ENCODE assay signal across 2 cellular contexts in the genomic region with DNA sequence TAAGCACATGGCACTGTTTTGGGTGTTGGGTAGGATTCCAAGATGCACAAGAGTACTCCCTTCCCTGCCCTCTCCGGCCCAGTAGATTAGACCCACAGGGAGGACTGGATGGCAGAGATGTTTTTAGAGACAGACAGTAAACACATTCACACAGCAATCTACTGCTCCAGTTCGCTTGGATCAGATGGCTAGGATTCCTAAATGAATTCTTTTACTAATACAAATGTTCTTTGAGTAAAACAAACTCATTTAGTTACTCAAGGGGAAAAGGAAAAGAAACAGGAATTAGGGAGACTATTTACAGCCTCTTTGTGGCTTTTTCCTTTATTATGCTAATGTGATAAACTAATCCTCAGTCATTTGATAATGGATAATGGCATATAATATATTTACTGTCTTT.
TF ChIP-seq lines count a peak whose summit lies in the region.

No MANE protein-coding gene starts in this region.

TF ChIP-seq in SK-N-SH treated with all-trans-retinoic acid at 6 μM for 48 hours, 23 proteins besides CTCF, POLR2A, EP300 and RAD21:
- TF ChIP-seq GLIS3 (CRISPR knock-in tag; IDR thresholded peaks at IDR 0.05) (no peak), ZC3H10 (CRISPR knock-in tag; IDR thresholded peaks at IDR 0.05) (no peak), ZNF565 (CRISPR knock-in tag; conservative IDR thresholded peaks at IDR 0.05; ENCODE audit: low read depth) (no peak), ZNF8 (CRISPR knock-in tag; IDR thresholded peaks at IDR 0.05) (no peak), PATZ1 (CRISPR knock-in tag; IDR thresholded peaks at IDR 0.05; ENCODE audit: borderline replicate concordance) (no peak)
TF ChIP-seq in SK-N-SH treated with all-trans-retinoic acid at 6 μM for 48 hours: peak in this region for 0.

TF ChIP-seq in SK-N-SH, 30 proteins besides CTCF, POLR2A, EP300 and RAD21:
- no peak for TF ChIP-seq NFIC (IDR thresholded peaks at IDR 0.05; ENCODE audit: borderline replicate concordance)
- TF ChIP-seq GABPA (IDR thresholded peaks at IDR 0.05; ENCODE audit: low read depth): no peak
- no peak for TF ChIP-seq MEF2A (IDR thresholded peaks at IDR 0.05; ENCODE audit: borderline replicate concordance, low read depth)
- no peak for TF ChIP-seq TCF12 (IDR thresholded peaks at IDR 0.05)
- TF ChIP-seq RXRA (IDR thresholded peaks at IDR 0.05; ENCODE audit: borderline replicate concordance, low read depth): no peak
- no peak for TF ChIP-seq SIN3A (IDR thresholded peaks at IDR 0.05; ENCODE audit: borderline replicate concordance, low read depth, low read length)
- no peak for TF ChIP-seq NRF1 (IDR thresholded peaks at IDR 0.05; ENCODE audit: low read depth, low read length)
- no peak for TF ChIP-seq YY1 (IDR thresholded peaks at IDR 0.05; ENCODE audit: low read depth)
- TF ChIP-seq, protein P1, sequence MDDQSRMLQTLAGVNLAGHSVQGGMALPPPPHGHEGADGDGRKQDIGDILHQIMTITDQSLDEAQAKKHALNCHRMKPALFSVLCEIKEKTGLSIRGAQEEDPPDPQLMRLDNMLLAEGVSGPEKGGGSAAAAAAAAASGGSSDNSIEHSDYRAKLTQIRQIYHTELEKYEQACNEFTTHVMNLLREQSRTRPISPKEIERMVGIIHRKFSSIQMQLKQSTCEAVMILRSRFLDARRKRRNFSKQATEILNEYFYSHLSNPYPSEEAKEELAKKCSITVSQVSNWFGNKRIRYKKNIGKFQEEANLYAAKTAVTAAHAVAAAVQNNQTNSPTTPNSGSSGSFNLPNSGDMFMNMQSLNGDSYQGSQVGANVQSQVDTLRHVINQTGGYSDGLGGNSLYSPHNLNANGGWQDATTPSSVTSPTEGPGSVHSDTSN (IDR thresholded peaks at IDR 0.05): no peak
- no peak for TF ChIP-seq EZH2phosphoT487 (IDR thresholded peaks at IDR 0.05; ENCODE audit: borderline replicate concordance, low read depth)
- no peak for TF ChIP-seq TAF1 (IDR thresholded peaks at IDR 0.05; ENCODE audit: borderline replicate concordance, low read depth, low read length)
- no peak for TF ChIP-seq ELF1 (IDR thresholded peaks at IDR 0.05)
- no peak for TF ChIP-seq FOSL2 (IDR thresholded peaks at IDR 0.05; ENCODE audit: borderline replicate concordance, low read depth)
- TF ChIP-seq, protein P2, sequence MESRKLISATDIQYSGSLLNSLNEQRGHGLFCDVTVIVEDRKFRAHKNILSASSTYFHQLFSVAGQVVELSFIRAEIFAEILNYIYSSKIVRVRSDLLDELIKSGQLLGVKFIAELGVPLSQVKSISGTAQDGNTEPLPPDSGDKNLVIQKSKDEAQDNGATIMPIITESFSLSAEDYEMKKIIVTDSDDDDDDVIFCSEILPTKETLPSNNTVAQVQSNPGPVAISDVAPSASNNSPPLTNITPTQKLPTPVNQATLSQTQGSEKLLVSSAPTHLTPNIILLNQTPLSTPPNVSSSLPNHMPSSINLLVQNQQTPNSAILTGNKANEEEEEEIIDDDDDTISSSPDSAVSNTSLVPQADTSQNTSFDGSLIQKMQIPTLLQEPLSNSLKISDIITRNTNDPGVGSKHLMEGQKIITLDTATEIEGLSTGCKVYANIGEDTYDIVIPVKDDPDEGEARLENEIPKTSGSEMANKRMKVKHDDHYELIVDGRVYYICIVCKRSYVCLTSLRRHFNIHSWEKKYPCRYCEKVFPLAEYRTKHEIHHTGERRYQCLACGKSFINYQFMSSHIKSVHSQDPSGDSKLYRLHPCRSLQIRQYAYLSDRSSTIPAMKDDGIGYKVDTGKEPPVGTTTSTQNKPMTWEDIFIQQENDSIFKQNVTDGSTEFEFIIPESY (IDR thresholded peaks at IDR 0.05; ENCODE audit: borderline replicate concordance, low read depth): no peak
- TF ChIP-seq POLR2AphosphoS5 (IDR thresholded peaks at IDR 0.05; ENCODE audit: low read depth, low read length): no peak
- no peak for TF ChIP-seq IRF3 (IDR thresholded peaks at IDR 0.05; ENCODE audit: low read depth, low read length)
- no peak for TF ChIP-seq MAX (IDR thresholded peaks at IDR 0.05; ENCODE audit: low read depth)
